ENCODE assay signal across 38 cellular contexts in the genomic region with DNA sequence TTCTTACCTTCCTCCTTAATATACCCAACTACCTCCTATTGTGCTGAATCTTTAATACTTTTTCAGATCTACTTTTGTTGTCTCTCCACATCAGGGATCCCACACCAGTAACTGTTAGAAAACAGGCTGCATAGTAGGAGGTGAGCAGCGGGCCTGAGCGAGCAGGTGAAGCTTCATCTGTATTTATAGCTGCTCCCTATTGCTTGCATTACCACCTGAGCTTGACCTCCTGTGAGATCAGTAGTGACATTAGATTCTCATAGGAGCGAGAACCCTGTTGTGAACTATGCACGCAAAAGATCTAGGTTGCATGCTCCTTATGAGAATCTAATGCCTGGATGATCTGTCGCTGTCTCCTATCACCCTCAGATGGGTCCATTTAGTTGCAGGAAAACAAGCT.
"Had no signal": no experiment of that assay in that cellular context is flagged by ENCODE, and none has a peak within 500 bp of the region (broad histone marks: within the 10 kb centered on the region; RNA-seq: fewer than 3 reads in every experiment).

No MANE protein-coding gene starts in this region.

- H3K36me3 ChIP-seq: adrenal gland, ascending aorta, brain microvascular endothelial cell, breast epithelium, cardiac muscle cell had no signal

- H3K9me3 Mint-ChIP-seq: activated naive CD4-positive, alpha-beta T cell treated with anti-CD3 and anti-CD28 coated beads for 36 hours; activated naive CD4-positive, alpha-beta T cell treated with anti-CD3 and anti-CD28 coated beads, Interleukin-2, amount 10 ng/mL, durations not matched to agents 7 days and 5 days; activated naive CD4-positive, alpha-beta T cell treated with anti-CD3 and anti-CD28 coated beads, Interleukin-2, amount 50 U/mL, for 24 hours; activated naive CD4-positive, alpha-beta T cell treated with anti-CD3 and anti-CD28 coated beads, Interleukin-2, amount 50 U/mL, for 72 hours; activated naive CD8-positive, alpha-beta T cell treated with anti-CD3 and anti-CD28 coated beads for 36 hours; activated naive CD8-positive, alpha-beta T cell treated with anti-CD3 and anti-CD28 coated beads, Interleukin-2, amount 10 ng/mL, durations not matched to agents 7 days and 5 days; activated naive CD8-positive, alpha-beta T cell treated with anti-CD3 and anti-CD28 coated beads, Interleukin-2, amount 50 U/mL, for 24 hours; activated T-cell treated with anti-CD3 and anti-CD28 coated beads, Interleukin-2, amount 50 U/mL, for 24 hours; activated T-cell treated with anti-CD3 and anti-CD28 coated beads, Interleukin-2, amount 50 U/mL, for 4 hours; activated T-cell treated with anti-CD3 and anti-CD28 coated beads, Interleukin-2, amount 50 U/mL, for 72 hours; activated T-helper 1 cell treated with anti-CD3 and anti-CD28 coated beads, Interleukin-12 subunit alpha, Interleukin-12 subunit beta, Interleukin-2, Interleukin-4 antibody, amounts not matched to agents 30 ng/mL and 10 ng/mL and 1 ng/mL, durations not matched to agents 14 hours and 24 hours and 36 hours; activated T-helper 17 cell treated with anti-CD3 and anti-CD28 coated beads, Interleukin-2, amount 50 U/mL, for 72 hours; activated T-helper 2 cell treated with anti-CD3 and anti-CD28 coated beads, Interferon-gamma antibody, Interleukin-2, Interleukin-4, amounts not matched to agents 10 μg/mL and 5 μg/mL and 100 μg/mL, durations not matched to agents 14 hours and 24 hours and 36 hours; central memory CD8-positive, alpha-beta T cell had no signal

- ATAC-seq: activated naive CD4-positive, alpha-beta T cell treated with anti-CD3 and anti-CD28 coated beads, Interleukin-2, amount 50 U/mL, for 72 hours; activated naive CD8-positive, alpha-beta T cell treated with anti-CD3 and anti-CD28 coated beads, Interleukin-2, amount 50 U/mL, for 24 hours; activated T-cell treated with anti-CD3 and anti-CD28 coated beads, Interleukin-2, amount 50 U/mL, for 4 hours; activated T-cell treated with anti-CD3 and anti-CD28 coated beads, Interleukin-2, amount 50 U/mL, for 72 hours; activated T-helper 17 cell treated with anti-CD3 and anti-CD28 coated beads, Interleukin-2, amount 50 U/mL, for 72 hours; body of pancreas had no signal

- H3K27me3 ChIP-seq: adrenal gland, ascending aorta, body of pancreas, brain microvascular endothelial cell, breast epithelium, cardiac muscle cell had no signal

- DNase-seq: activated effector memory CD4-positive, alpha-beta T cell treated with anti-CD3 and anti-CD28 coated beads, Interleukin-2, amount 50 U/mL, for 16 hours; activated effector memory CD4-positive, alpha-beta T cell treated with Interleukin-2 at 50 U/mL for 16 hours; activated gamma-delta T cell; activated gamma-delta T cell treated with Interleukin-2 at 50 U/mL for 16 hours; activated naive CD4-positive, alpha-beta T cell; activated naive CD4-positive, alpha-beta T cell treated with anti-CD3 and anti-CD28 coated beads for 36 hours; activated naive CD4-positive, alpha-beta T cell treated with anti-CD3 and anti-CD28 coated beads, Interleukin-2, amount 10 ng/mL, durations not matched to agents 7 days and 5 days; activated naive CD4-positive, alpha-beta T cell treated with anti-CD3 and anti-CD28 coated beads, Interleukin-2, amount 50 U/mL, for 16 hours; activated naive CD4-positive, alpha-beta T cell treated with Interleukin-2 at 50 U/mL for 16 hours; activated naive CD8-positive, alpha-beta T cell treated with anti-CD3 and anti-CD28 coated beads for 36 hours; activated naive CD8-positive, alpha-beta T cell treated with anti-CD3 and anti-CD28 coated beads, Interleukin-2, amount 10 ng/mL, durations not matched to agents 7 days and 5 days; activated naive CD8-positive, alpha-beta T cell treated with anti-CD3 and anti-CD28 coated beads, Interleukin-2, amount 50 U/mL, for 24 hours; activated T-cell treated with anti-CD3 and anti-CD28 coated beads for 4 hours; activated T-cell treated with anti-CD3 and anti-CD28 coated beads, Interleukin-2, amount 50 U/mL, for 1 hour; activated T-cell treated with anti-CD3 and anti-CD28 coated beads, Interleukin-2, amount 50 U/mL, for 24 hours; activated T-cell treated with anti-CD3 and anti-CD28 coated beads, Interleukin-2, amount 50 U/mL, for 4 hours; activated T-cell treated with anti-CD3 and anti-CD28 coated beads, Interleukin-2, amount 50 U/mL, for 48 hours; activated T-cell treated with anti-CD3 and anti-CD28 coated beads, Interleukin-2, amount 50 U/mL, for 72 hours; adrenal gland; amniotic stem cell; amygdala; anterior cingulate cortex; aorta; body of pancreas; brain microvascular endothelial cell; caudate nucleus; central memory CD4-positive, alpha-beta T cell had no signal

- H3K4me1 Mint-ChIP-seq: activated naive CD4-positive, alpha-beta T cell treated with anti-CD3 and anti-CD28 coated beads, Interleukin-2, amount 10 ng/mL, durations not matched to agents 7 days and 5 days; activated naive CD4-positive, alpha-beta T cell treated with anti-CD3 and anti-CD28 coated beads, Interleukin-2, amount 50 U/mL, for 24 hours; activated naive CD8-positive, alpha-beta T cell treated with anti-CD3 and anti-CD28 coated beads for 36 hours; activated naive CD8-positive, alpha-beta T cell treated with anti-CD3 and anti-CD28 coated beads, Interleukin-2, amount 10 ng/mL, durations not matched to agents 7 days and 5 days; activated naive CD8-positive, alpha-beta T cell treated with anti-CD3 and anti-CD28 coated beads, Interleukin-2, amount 50 U/mL, for 24 hours; activated T-helper 17 cell treated with anti-CD3 and anti-CD28 coated beads, Interleukin-2, amount 50 U/mL, for 72 hours; brain; central memory CD8-positive, alpha-beta T cell had no signal

- H3K4me1 ChIP-seq: adrenal gland, ascending aorta, body of pancreas, breast epithelium had no signal

- H3K27ac ChIP-seq: adrenal gland, ascending aorta, body of pancreas, brain microvascular endothelial cell, breast epithelium, cardiac muscle cell had no signal

- H3K9me3 ChIP-seq: adrenal gland, ascending aorta, body of pancreas, breast epithelium had no signal

- H3K36me3 Mint-ChIP-seq: activated naive CD4-positive, alpha-beta T cell treated with anti-CD3 and anti-CD28 coated beads, Interleukin-2, amount 10 ng/mL, durations not matched to agents 7 days and 5 days; activated naive CD4-positive, alpha-beta T cell treated with anti-CD3 and anti-CD28 coated beads, Interleukin-2, amount 50 U/mL, for 24 hours; activated naive CD4-positive, alpha-beta T cell treated with anti-CD3 and anti-CD28 coated beads, Interleukin-2, amount 50 U/mL, for 72 hours; activated naive CD8-positive, alpha-beta T cell; activated naive CD8-positive, alpha-beta T cell treated with anti-CD3 and anti-CD28 coated beads for 36 hours had no signal

- H3K4me3 Mint-ChIP-seq: activated naive CD4-positive, alpha-beta T cell treated with anti-CD3 and anti-CD28 coated beads for 36 hours; activated naive CD4-positive, alpha-beta T cell treated with anti-CD3 and anti-CD28 coated beads, Interleukin-2, amount 10 ng/mL, durations not matched to agents 7 days and 5 days; activated naive CD4-positive, alpha-beta T cell treated with anti-CD3 and anti-CD28 coated beads, Interleukin-2, amount 50 U/mL, for 24 hours; activated naive CD8-positive, alpha-beta T cell; activated naive CD8-positive, alpha-beta T cell treated with anti-CD3 and anti-CD28 coated beads for 36 hours; activated naive CD8-positive, alpha-beta T cell treated with anti-CD3 and anti-CD28 coated beads, Interleukin-2, amount 10 ng/mL, durations not matched to agents 7 days and 5 days; activated naive CD8-positive, alpha-beta T cell treated with anti-CD3 and anti-CD28 coated beads, Interleukin-2, amount 50 U/mL, for 24 hours; activated T-cell treated with anti-CD3 and anti-CD28 coated beads, Interleukin-2, amount 50 U/mL, for 24 hours; activated T-cell treated with anti-CD3 and anti-CD28 coated beads, Interleukin-2, amount 50 U/mL, for 4 hours; activated T-cell treated with anti-CD3 and anti-CD28 coated beads, Interleukin-2, amount 50 U/mL, for 72 hours; activated T-helper 1 cell treated with anti-CD3 and anti-CD28 coated beads, Interleukin-12 subunit alpha, Interleukin-12 subunit beta, Interleukin-2, Interleukin-4 antibody, amounts not matched to agents 30 ng/mL and 10 ng/mL and 1 ng/mL, durations not matched to agents 14 hours and 24 hours and 36 hours; activated T-helper 17 cell treated with anti-CD3 and anti-CD28 coated beads, Interleukin-2, amount 50 U/mL, for 72 hours; brain; central memory CD8-positive, alpha-beta T cell had no signal

- H3K4me3 ChIP-seq: adrenal gland, ascending aorta, body of pancreas, breast epithelium, cardiac muscle cell had no signal

- H3K27ac Mint-ChIP-seq: activated naive CD4-positive, alpha-beta T cell treated with anti-CD3 and anti-CD28 coated beads for 36 hours; activated naive CD4-positive, alpha-beta T cell treated with anti-CD3 and anti-CD28 coated beads, Interleukin-2, amount 10 ng/mL, durations not matched to agents 7 days and 5 days; activated naive CD4-positive, alpha-beta T cell treated with anti-CD3 and anti-CD28 coated beads, Interleukin-2, amount 50 U/mL, for 24 hours; activated naive CD8-positive, alpha-beta T cell; activated naive CD8-positive, alpha-beta T cell treated with anti-CD3 and anti-CD28 coated beads for 36 hours; activated naive CD8-positive, alpha-beta T cell treated with anti-CD3 and anti-CD28 coated beads, Interleukin-2, amount 10 ng/mL, durations not matched to agents 7 days and 5 days; activated naive CD8-positive, alpha-beta T cell treated with anti-CD3 and anti-CD28 coated beads, Interleukin-2, amount 50 U/mL, for 24 hours; activated T-cell treated with anti-CD3 and anti-CD28 coated beads, Interleukin-2, amount 50 U/mL, for 24 hours; activated T-cell treated with anti-CD3 and anti-CD28 coated beads, Interleukin-2, amount 50 U/mL, for 72 hours; activated T-helper 1 cell treated with anti-CD3 and anti-CD28 coated beads, Interleukin-12 subunit alpha, Interleukin-12 subunit beta, Interleukin-2, Interleukin-4 antibody, amounts not matched to agents 30 ng/mL and 10 ng/mL and 1 ng/mL, durations not matched to agents 14 hours and 24 hours and 36 hours; activated T-helper 17 cell treated with anti-CD3 and anti-CD28 coated beads, Interleukin-2, amount 50 U/mL, for 72 hours; activated T-helper 2 cell treated with anti-CD3 and anti-CD28 coated beads, Interferon-gamma antibody, Interleukin-2, Interleukin-4, amounts not matched to agents 10 μg/mL and 5 μg/mL and 100 μg/mL, durations not matched to agents 14 hours and 24 hours and 36 hours; brain had no signal

- H3K27me3 Mint-ChIP-seq: activated naive CD4-positive, alpha-beta T cell treated with anti-CD3 and anti-CD28 coated beads, Interleukin-2, amount 10 ng/mL, durations not matched to agents 7 days and 5 days; activated naive CD4-positive, alpha-beta T cell treated with anti-CD3 and anti-CD28 coated beads, Interleukin-2, amount 50 U/mL, for 24 hours; activated naive CD8-positive, alpha-beta T cell; activated naive CD8-positive, alpha-beta T cell treated with anti-CD3 and anti-CD28 coated beads for 36 hours; activated naive CD8-positive, alpha-beta T cell treated with anti-CD3 and anti-CD28 coated beads, Interleukin-2, amount 10 ng/mL, durations not matched to agents 7 days and 5 days; activated naive CD8-positive, alpha-beta T cell treated with anti-CD3 and anti-CD28 coated beads, Interleukin-2, amount 50 U/mL, for 24 hours; activated T-cell treated with anti-CD3 and anti-CD28 coated beads, Interleukin-2, amount 50 U/mL, for 24 hours; activated T-helper 17 cell treated with anti-CD3 and anti-CD28 coated beads, Interleukin-2, amount 50 U/mL, for 72 hours; brain; central memory CD8-positive, alpha-beta T cell had no signal
